In genomic region chr20:35541783-35542662, GRCh38 we compare ENCODE assay signal across 1 cellular context.
TF ChIP-seq lines count a peak whose summit lies in the region.

TSS of gene ERGIC3 (plus strand) at chr20:35542078. CDS start at chr20:35542098, 20 bp downstream.

TF ChIP-seq in K562, 482 proteins besides CTCF, POLR2A, EP300 and RAD21 (continued from another document and continues in another):
- no peak for TF ChIP-seq ZNF609 (CRISPR knock-in tag; IDR thresholded peaks at IDR 0.05; ENCODE audit: borderline replicate concordance)
- TF ChIP-seq HMBOX1 (IDR thresholded peaks at IDR 0.05) = no peak
- no peak for TF ChIP-seq ZNF274 (IDR thresholded peaks at IDR 0.05; ENCODE audit: borderline replicate concordance, low read depth, low read length)
- TF ChIP-seq SAFB (IDR thresholded peaks at IDR 0.05; ENCODE audit: borderline replicate concordance, low read depth, low read length) = no peak
- TF ChIP-seq ELK1 (CRISPR knock-in tag; IDR thresholded peaks at IDR 0.05) = no peak
- TF ChIP-seq NFE2 (IDR thresholded peaks at IDR 0.05; ENCODE audit: low read depth) = no peak
- no peak for TF ChIP-seq U2AF2 (optimal IDR thresholded peaks at IDR 0.05; ENCODE audit: low read depth, low read length)
- no peak for TF ChIP-seq TCF15 (CRISPR knock-in tag; IDR thresholded peaks at IDR 0.05)
- TF ChIP-seq ZNF12 (CRISPR knock-in tag; IDR thresholded peaks at IDR 0.05) = no peak
- peak; percentile 94 for TF ChIP-seq EGR1 (conservative IDR thresholded peaks at IDR 0.05)
- no peak for TF ChIP-seq STAT5A (IDR thresholded peaks at IDR 0.05; ENCODE audit: borderline replicate concordance, low read length)
- peak; percentile 67 for TF ChIP-seq CTCFL (IDR thresholded peaks at IDR 0.05; ENCODE audit: borderline replicate concordance, insufficient read depth, low read depth, low read length, poor library complexity, severe bottlenecking)
- no peak for TF ChIP-seq ADNP (tag; IDR thresholded peaks at IDR 0.05)
- no peak for TF ChIP-seq NCOA6 (IDR thresholded peaks at IDR 0.05)
- peak; percentile 74 to 81; a peak in 3 of 4 replicates for TF ChIP-seq SIN3A (IDR thresholded peaks at IDR 0.05; ENCODE audit: borderline replicate concordance in 2 of 2, control insufficient read depth in 1 of 2, low read depth in 2 of 2, low read length in 2 of 2)
- TF ChIP-seq CC2D1A (IDR thresholded peaks at IDR 0.05) = no peak
- no peak for TF ChIP-seq KDM4B (IDR thresholded peaks at IDR 0.05; ENCODE audit: borderline replicate concordance in 2 of 2, low read depth in 1 of 2)
- TF ChIP-seq ZBTB7A (IDR thresholded peaks at IDR 0.05; ENCODE audit: borderline replicate concordance, control insufficient read depth, low read depth, low read length) = peak; percentile 86
- peak; percentile 38 for TF ChIP-seq POU5F1 (IDR thresholded peaks at IDR 0.05; ENCODE audit: borderline replicate concordance, low read depth, low read length, partially characterized antibody)
- TF ChIP-seq ZNF695 (CRISPR knock-in tag; IDR thresholded peaks at IDR 0.05) = no peak
- TF ChIP-seq THAP7 (CRISPR knock-in tag; IDR thresholded peaks at IDR 0.05) = no peak
- TF ChIP-seq BACH1 (tag; IDR thresholded peaks at IDR 0.05) = no peak
- no peak for TF ChIP-seq ZNF57 (CRISPR knock-in tag; IDR thresholded peaks at IDR 0.05)
- no peak for TF ChIP-seq PCBP2 (IDR thresholded peaks at IDR 0.05; ENCODE audit: low read depth, low read length, poor library complexity, severe bottlenecking)
- no peak for TF ChIP-seq HSF4 (CRISPR knock-in tag; IDR thresholded peaks at IDR 0.05; ENCODE audit: borderline replicate concordance)
- no peak for TF ChIP-seq ZNF589 (CRISPR knock-in tag; IDR thresholded peaks at IDR 0.05; ENCODE audit: low read depth)
- TF ChIP-seq SMARCC2 (IDR thresholded peaks at IDR 0.05; ENCODE audit: low read depth) = no peak
- TF ChIP-seq ZFP1 (CRISPR knock-in tag; IDR thresholded peaks at IDR 0.05) = no peak
- no peak for TF ChIP-seq CHD7 (IDR thresholded peaks at IDR 0.05; ENCODE audit: low read depth, low read length)
- TF ChIP-seq NRF1 (conservative IDR thresholded peaks at IDR 0.05 in 1 of 2, IDR thresholded peaks at IDR 0.05 in 1 of 2) = peak; percentile 97
- peak; percentile 65 to 77; a peak in 3 of 4 replicates for TF ChIP-seq MAZ (CRISPR knock-in tag; conservative IDR thresholded peaks at IDR 0.05 in 1 of 2, IDR thresholded peaks at IDR 0.05 in 1 of 2)
- no peak for TF ChIP-seq GTF3C2 (IDR thresholded peaks at IDR 0.05; ENCODE audit: borderline replicate concordance, extremely low read depth, insufficient read length)
